ENCODE assay signal across 8 cellular contexts in the genomic region with DNA sequence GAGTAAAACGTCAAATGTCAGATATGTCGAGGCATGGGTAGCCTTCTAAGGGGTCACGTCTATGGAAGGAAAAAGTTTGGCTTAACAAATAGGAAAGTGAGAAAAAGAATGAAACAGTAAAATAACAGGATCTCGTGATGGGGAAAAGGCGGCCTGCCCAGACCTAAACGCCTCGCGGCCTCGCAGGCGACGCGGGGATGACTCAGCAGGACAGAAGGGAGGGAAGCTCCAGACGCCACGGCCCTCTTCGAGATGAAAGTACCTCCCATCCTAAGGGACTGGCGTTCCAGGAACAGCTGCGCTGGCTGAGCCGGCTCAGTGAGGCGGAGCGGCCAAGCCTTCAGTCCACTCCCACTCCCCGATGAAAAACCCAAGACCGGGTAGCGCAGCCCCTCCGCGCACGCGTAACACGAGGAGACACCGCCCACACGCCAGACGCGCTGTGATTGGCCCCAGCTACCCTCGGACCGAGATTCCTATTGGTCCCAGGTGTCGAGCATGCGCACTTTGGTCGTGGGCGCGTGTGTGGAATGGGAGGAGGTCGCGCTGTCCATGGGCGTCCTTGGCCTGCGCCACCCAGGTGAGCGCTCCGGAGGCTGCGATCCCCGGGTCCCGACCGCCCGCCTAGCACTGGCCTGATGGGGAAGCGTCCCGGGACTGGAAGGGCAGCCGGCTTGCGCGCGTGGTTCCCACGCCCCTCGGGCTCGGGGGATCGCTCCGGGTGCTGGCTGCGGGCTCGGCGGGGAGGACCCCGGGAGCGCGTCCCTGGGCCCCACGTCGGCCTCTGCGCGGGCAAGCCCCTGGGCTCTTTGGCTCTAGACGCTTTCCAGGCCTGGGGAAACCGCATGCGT.
DNase-seq lines count a peak whose midpoint lies in the region; ATAC-seq and TF ChIP-seq lines count a peak whose summit lies in the region.

No MANE protein-coding gene starts in this region.

- H3K79me2 ChIP-seq in hepatocyte: no peaks in the 10 kb centered on the region

- H3K36me3 Mint-ChIP-seq in activated T-cell treated with anti-CD3 and anti-CD28 coated beads, Interleukin-2, amount 50 U/mL, for 72 hours (ENCODE audit: insufficient read depth in 2 of 2): peaks cover 5% of the 10 kb centered on the region in 2 donors
- peaks cover 0 to 11% (median 0%) of the 10 kb centered on the region in 5 donors for H3K36me3 Mint-ChIP-seq in naive thymus-derived CD4-positive, alpha-beta T cell

- H3K27me3 ChIP-seq in esophagus squamous epithelium: no peaks in the 10 kb centered on the region
- H3K27me3 ChIP-seq in naive thymus-derived CD4-positive, alpha-beta T cell (ENCODE audit: control insufficient read depth in 2 of 2, insufficient read depth in 2 of 2, low read length in 2 of 2): no peaks in the 10 kb centered on the region
- no peaks in the 10 kb centered on the region for H3K27me3 ChIP-seq in hepatocyte

- peak overlapping the region; percentile 97 for H3K27ac Mint-ChIP-seq in activated T-cell treated with anti-CD3 and anti-CD28 coated beads, Interleukin-2, amount 50 U/mL, for 72 hours
- peak overlapping the region; percentile 36 to 89 (median 77) for H3K27ac Mint-ChIP-seq in naive thymus-derived CD4-positive, alpha-beta T cell

- WGBS in esophagus squamous epithelium, 2 donors: 43 to 57% methylated on average over 15 to 29 of the region's 74 CpGs
- WGBS in hepatocyte (ENCODE audit: low lambda C conversion rate, missing lambda C conversion rate): 98% methylated on average over 62 of the region's 74 CpGs

- peak; percentile 96 for ATAC-seq in GM18505 (IDR thresholded peaks at IDR 0.05; ENCODE audit: unreplicated experiment)
- ATAC-seq in HG03108 (IDR thresholded peaks at IDR 0.05; ENCODE audit: unreplicated experiment): peak; percentile 99
- peak; percentile 94 to 97 for ATAC-seq in activated T-cell treated with anti-CD3 and anti-CD28 coated beads, Interleukin-2, amount 50 U/mL, for 72 hours (replicated peaks in 1 of 2)
- peak; percentile 96 for ATAC-seq in naive thymus-derived CD4-positive, alpha-beta T cell
- ATAC-seq in stimulated activated naive CD8-positive, alpha-beta T cell treated with anti-CD3 and anti-CD28 coated beads, Interleukin-15, Interleukin-2, amounts not matched to agents 100 U/mL and 50 U/mL, for 24 hours: peak; percentile 95

- POLR2A ChIA-PET in naive thymus-derived CD4-positive, alpha-beta T cell (lab: Charles Lee): no interaction called here

- intact Hi-C loops in esophagus squamous epithelium (cut with DNase I): no loop called here
- intact Hi-C loops in naive thymus-derived CD4-positive, alpha-beta T cell (cut with micrococcal nuclease): loop anchor here in 1 of 2 donors (5.0 kb wide), 1 partner anchor 1825 kb away; the partner anchor contains the start of genes NSUN2 and SRD5A1

- H3K36me3 ChIP-seq in esophagus squamous epithelium (peaks cover 0 to 17% (median 0%) of the 10 kb centered on the region in 3 donors), hepatocyte (replicated peaks; ENCODE audit: insufficient read depth, low read depth) (no peaks in the 10 kb centered on the region)
- H3K36me3 ChIP-seq in naive thymus-derived CD4-positive, alpha-beta T cell (ENCODE audit: control insufficient read depth in 2 of 3, insufficient read depth in 3 of 3, low read length in 3 of 3): no peaks in the 10 kb centered on the region

- DNase-seq in NCI-H524 treated with DMSO at 0.1 percent for 48 hours (lab: John Stamatoyannopoulos, UW) (peak; percentile 98), esophagus squamous epithelium (lab: John Stamatoyannopoulos, UW) (peak; percentile 31), hepatocyte (ENCODE audit: low spot score) (no peak)
- peak; percentile 85 to 91 for DNase-seq in activated T-cell treated with anti-CD3 and anti-CD28 coated beads, Interleukin-2, amount 50 U/mL, for 72 hours
- DNase-seq in naive thymus-derived CD4-positive, alpha-beta T cell: peak; percentile 75 to 89 (median 80)
- peak; percentile 84 for DNase-seq in stimulated activated naive CD8-positive, alpha-beta T cell treated with anti-CD3 and anti-CD28 coated beads, Interleukin-15, Interleukin-2, amounts not matched to agents 100 U/mL and 50 U/mL, for 24 hours

- H3K4me3 ChIP-seq in esophagus squamous epithelium (peak overlapping the region; percentile 74 to 86 (median 79)), hepatocyte (no peak overlapping the region)
- peak overlapping the region; percentile 63 for H3K4me3 ChIP-seq in naive thymus-derived CD4-positive, alpha-beta T cell (ENCODE audit: low read length)

- peaks cover 2% of the 10 kb centered on the region in 2 donors for H3K9me3 Mint-ChIP-seq in activated T-cell treated with anti-CD3 and anti-CD28 coated beads, Interleukin-2, amount 50 U/mL, for 72 hours
- peaks cover 0 to 3% (median 0%) of the 10 kb centered on the region in 11 donors for H3K9me3 Mint-ChIP-seq in naive thymus-derived CD4-positive, alpha-beta T cell

- peak; percentile 61 for TF ChIP-seq POLR2A in GM18505 (IDR thresholded peaks at IDR 0.05; ENCODE audit: borderline replicate concordance, extremely low read depth, insufficient read depth, insufficient read length)
- peak in 2 of 4 donors; percentile 27 to 32 for TF ChIP-seq POLR2A in esophagus squamous epithelium (IDR thresholded peaks at IDR 0.05)

- CTCF ChIA-PET in naive thymus-derived CD4-positive, alpha-beta T cell (lab: Charles Lee): no interaction called here

- H3K27me3 Mint-ChIP-seq in activated T-cell treated with anti-CD3 and anti-CD28 coated beads, Interleukin-2, amount 50 U/mL, for 72 hours (ENCODE audit: low read depth): no peaks in the 10 kb centered on the region
- no peaks in the 10 kb centered on the region for H3K27me3 Mint-ChIP-seq in naive thymus-derived CD4-positive, alpha-beta T cell

- no peak overlapping the region for H2AFZ ChIP-seq in hepatocyte

- no peak overlapping the region for H3K4me2 ChIP-seq in hepatocyte

- peaks cover 20% of the 10 kb centered on the region for H3K4me1 Mint-ChIP-seq in activated T-cell treated with anti-CD3 and anti-CD28 coated beads, Interleukin-2, amount 50 U/mL, for 72 hours (ENCODE audit: low read depth)
- H3K4me1 Mint-ChIP-seq in naive thymus-derived CD4-positive, alpha-beta T cell: peaks cover 0 to 41% (median 28%) of the 10 kb centered on the region in 7 donors

- no peaks in the 10 kb centered on the region for H3K9me2 ChIP-seq in hepatocyte (replicated peaks; ENCODE audit: insufficient read depth)

- H3K27ac ChIP-seq in esophagus squamous epithelium (peak overlapping the region; percentile 76 to 90 (median 86)), hepatocyte (no peak overlapping the region)
- H3K27ac ChIP-seq in naive thymus-derived CD4-positive, alpha-beta T cell (ENCODE audit: low read depth, low read length): peak overlapping the region; percentile 62

- H4K20me1 ChIP-seq in hepatocyte (ENCODE audit: insufficient read depth, poor library complexity, severe bottlenecking): no peaks in the 10 kb centered on the region

- TF ChIP-seq CTCF in esophagus squamous epithelium (IDR thresholded peaks at IDR 0.05) (no peak), hepatocyte (IDR thresholded peaks at IDR 0.05; ENCODE audit: poor library complexity) (no peak)

- H3K4me1 ChIP-seq in esophagus squamous epithelium: peaks cover 0 to 18% (median 3%) of the 10 kb centered on the region in 3 donors
- H3K4me1 ChIP-seq in naive thymus-derived CD4-positive, alpha-beta T cell (ENCODE audit: control insufficient read depth in 2 of 2, insufficient read depth in 2 of 2, low read length in 2 of 2): no peaks in the 10 kb centered on the region
- no peaks in the 10 kb centered on the region for H3K4me1 ChIP-seq in hepatocyte (ENCODE audit: insufficient read depth)

- H3K4me3 Mint-ChIP-seq in activated T-cell treated with anti-CD3 and anti-CD28 coated beads, Interleukin-2, amount 50 U/mL, for 72 hours: peak overlapping the region; percentile 87 to 89
- H3K4me3 Mint-ChIP-seq in naive thymus-derived CD4-positive, alpha-beta T cell: peak overlapping the region; percentile 79 to 99 (median 92)

- H3K9me3 ChIP-seq in esophagus squamous epithelium (no peaks in the 10 kb centered on the region), hepatocyte (ENCODE audit: low read depth) (no peaks in the 10 kb centered on the region)
- no peaks in the 10 kb centered on the region for H3K9me3 ChIP-seq in naive thymus-derived CD4-positive, alpha-beta T cell (ENCODE audit: control insufficient read depth in 2 of 3, low read length in 3 of 3)
